In the genomic region with DNA sequence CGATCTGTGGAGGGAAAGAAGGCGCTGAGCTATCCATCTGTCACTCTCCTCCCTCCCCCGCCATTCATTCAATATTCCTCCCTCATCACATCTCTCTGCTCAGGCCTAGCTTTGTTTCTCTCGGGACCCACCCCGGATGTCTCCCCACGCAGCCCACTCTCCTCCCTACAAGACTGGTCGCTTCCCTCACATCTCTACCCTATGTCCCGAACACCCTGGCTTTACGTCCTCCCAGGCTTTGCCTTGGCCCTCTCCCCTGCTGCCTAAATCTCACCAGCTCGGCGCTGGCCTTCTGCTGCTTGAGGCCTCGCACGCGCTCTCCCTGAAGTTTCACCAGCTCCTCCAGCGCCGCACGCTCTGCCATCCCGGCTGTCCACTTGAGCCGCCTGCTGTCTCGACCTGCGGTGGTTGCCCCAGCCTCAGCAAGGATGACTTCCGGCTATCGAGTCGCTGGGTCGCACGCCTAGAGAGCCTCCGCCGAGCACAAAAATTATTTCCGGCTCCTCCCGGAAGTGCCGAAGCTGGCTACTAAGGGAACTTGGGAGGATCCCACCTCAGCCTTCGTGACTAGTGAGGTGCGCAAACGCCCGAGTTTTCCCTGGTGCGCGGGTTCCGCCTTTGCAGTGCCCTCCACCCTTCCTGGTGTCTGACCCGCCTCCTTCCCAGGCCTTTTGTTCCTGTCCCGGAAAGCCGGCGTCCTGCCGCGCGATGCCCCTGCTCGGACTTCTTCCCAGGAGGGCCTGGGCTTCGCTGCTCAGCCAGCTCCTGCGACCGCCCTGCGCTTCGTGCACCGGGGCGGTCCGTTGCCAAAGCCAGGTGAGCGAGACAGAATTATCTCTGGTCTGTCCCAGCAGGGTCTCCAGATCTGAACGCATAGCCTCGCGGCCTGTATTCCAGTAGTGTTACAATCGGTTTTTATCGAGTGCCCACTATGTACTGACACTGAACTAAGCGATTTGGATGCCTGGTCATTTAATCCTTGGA, we compare ENCODE assay signal across 8 cellular contexts. TPM values are rescaled to one million over a fixed set of nuclear protein-coding genes. Genes with fewer than 3 reads are reported as not detected.
DNase-seq lines count a peak whose midpoint lies in the region; ATAC-seq, FAIRE-seq and TF ChIP-seq lines count a peak whose summit lies in the region.

A gene with protein sequence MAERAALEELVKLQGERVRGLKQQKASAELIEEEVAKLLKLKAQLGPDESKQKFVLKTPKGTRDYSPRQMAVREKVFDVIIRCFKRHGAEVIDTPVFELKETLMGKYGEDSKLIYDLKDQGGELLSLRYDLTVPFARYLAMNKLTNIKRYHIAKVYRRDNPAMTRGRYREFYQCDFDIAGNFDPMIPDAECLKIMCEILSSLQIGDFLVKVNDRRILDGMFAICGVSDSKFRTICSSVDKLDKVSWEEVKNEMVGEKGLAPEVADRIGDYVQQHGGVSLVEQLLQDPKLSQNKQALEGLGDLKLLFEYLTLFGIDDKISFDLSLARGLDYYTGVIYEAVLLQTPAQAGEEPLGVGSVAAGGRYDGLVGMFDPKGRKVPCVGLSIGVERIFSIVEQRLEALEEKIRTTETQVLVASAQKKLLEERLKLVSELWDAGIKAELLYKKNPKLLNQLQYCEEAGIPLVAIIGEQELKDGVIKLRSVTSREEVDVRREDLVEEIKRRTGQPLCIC (minus strand): TSS at position 430 of the 984 bp plus-strand sequence. CDS start 66 bp downstream, at position 364.
A gene with protein sequence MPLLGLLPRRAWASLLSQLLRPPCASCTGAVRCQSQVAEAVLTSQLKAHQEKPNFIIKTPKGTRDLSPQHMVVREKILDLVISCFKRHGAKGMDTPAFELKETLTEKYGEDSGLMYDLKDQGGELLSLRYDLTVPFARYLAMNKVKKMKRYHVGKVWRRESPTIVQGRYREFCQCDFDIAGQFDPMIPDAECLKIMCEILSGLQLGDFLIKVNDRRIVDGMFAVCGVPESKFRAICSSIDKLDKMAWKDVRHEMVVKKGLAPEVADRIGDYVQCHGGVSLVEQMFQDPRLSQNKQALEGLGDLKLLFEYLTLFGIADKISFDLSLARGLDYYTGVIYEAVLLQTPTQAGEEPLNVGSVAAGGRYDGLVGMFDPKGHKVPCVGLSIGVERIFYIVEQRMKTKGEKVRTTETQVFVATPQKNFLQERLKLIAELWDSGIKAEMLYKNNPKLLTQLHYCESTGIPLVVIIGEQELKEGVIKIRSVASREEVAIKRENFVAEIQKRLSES (plus strand): TSS at position 515 of the 984 bp plus-strand sequence. CDS start 194 bp downstream, at position 709.

- peak within 1 kb of the TSS; percentile 94 for H3K4me2 ChIP-seq in OCI-LY3 (ENCODE audit: low read length)
- H3K4me2 ChIP-seq in endothelial cell of umbilical vein (ENCODE audit: insufficient read depth, low read length): peak within 1 kb of the TSS; percentile 98

- intact Hi-C loops in Calu3 (cut with micrococcal nuclease; ENCODE audit: unreplicated experiment) (loop anchor here (1.0 kb wide), 1 partner anchor 27 kb away; a partner anchor contains a TSS), endothelial cell of umbilical vein (cut with micrococcal nuclease) (loop anchor here (1.0 kb wide), 6 partner anchors 9 to 127 kb away; a partner anchor contains a TSS)

- peaks cover 39% of the 10 kb centered on the region for H3K79me2 ChIP-seq in OCI-LY3 (ENCODE audit: low read length)
- peaks cover 41% of the 10 kb centered on the region for H3K79me2 ChIP-seq in endothelial cell of umbilical vein (ENCODE audit: control insufficient read depth, insufficient read depth, low read length)

- dilution Hi-C loops in endothelial cell of umbilical vein (cut with MboI; ENCODE audit: extremely low pct_ligation_motif_present, low sequenced_read_pairs): no loop called here

- peaks cover 52% of the 10 kb centered on the region for H3K36me3 Mint-ChIP-seq in Calu3 (ENCODE audit: insufficient read depth, unreplicated experiment)

- H3K9me1 ChIP-seq in endothelial cell of umbilical vein (replicated peaks; ENCODE audit: control insufficient read depth, extremely low read depth, insufficient read depth, low read length): no peaks in the 10 kb centered on the region

- TF ChIP-seq POLR2A in endothelial cell of umbilical vein (IDR thresholded peaks at IDR 0.05; ENCODE audit: low read depth, low read length): peak; percentile 90

- no peaks in the 10 kb centered on the region for H3K4me1 Mint-ChIP-seq in Calu3 (ENCODE audit: low read depth, unreplicated experiment)

- peak; percentile 98 for ATAC-seq in GM21423 (IDR thresholded peaks at IDR 0.05; ENCODE audit: unreplicated experiment)

- no TSS peak for BruUV-seq in Calu3 (replicated peaks; lab: Mats Ljungman, UMichigan)
- no TSS peak for BruUV-seq in endothelial cell of umbilical vein (replicated peaks; lab: Mats Ljungman, UMichigan)

- peak within 1 kb of the TSS; percentile 77 for H3K27ac ChIP-seq in HUES6 (ENCODE audit: low read depth, low read length)
- peak within 1 kb of the TSS; percentile 44 for H3K27ac ChIP-seq in OCI-LY3 (ENCODE audit: low read length)
- H3K27ac ChIP-seq in endothelial cell of umbilical vein (ENCODE audit: insufficient read depth, low read depth, low read length): peak within 1 kb of the TSS; percentile 72

- H3K9ac ChIP-seq in HUES6 (ENCODE audit: low read length): peak within 1 kb of the TSS; percentile 92
- peak within 1 kb of the TSS; percentile 89 for H3K9ac ChIP-seq in OCI-LY3 (ENCODE audit: low read length)
- peak within 1 kb of the TSS; percentile 96 for H3K9ac ChIP-seq in endothelial cell of umbilical vein (replicated peaks; ENCODE audit: extremely low read depth, insufficient read depth, low read length)

- H3K27ac Mint-ChIP-seq in Calu3 (ENCODE audit: unreplicated experiment): peak within 1 kb of the TSS; percentile 73

- H3K27me3 ChIP-seq in HUES6 (ENCODE audit: control insufficient read depth, insufficient read depth, low read length): no peaks in the 10 kb centered on the region
- no peaks in the 10 kb centered on the region for H3K27me3 ChIP-seq in OCI-LY3 (ENCODE audit: low read depth, low read length)
- no peaks in the 10 kb centered on the region for H3K27me3 ChIP-seq in endothelial cell of umbilical vein (ENCODE audit: control insufficient read depth in 2 of 2, insufficient read depth in 2 of 2, low read length in 2 of 2)

- FAIRE-seq in endothelial cell of umbilical vein (lab: Jason Lieb, UNC): peak; percentile 91

- TF ChIP-seq CTCF in Calu3 (IDR thresholded peaks at IDR 0.05; ENCODE audit: unreplicated experiment): no peak
- TF ChIP-seq CTCF in OCI-LY3 (IDR thresholded peaks at IDR 0.05; ENCODE audit: low read depth, low read length): no peak
- TF ChIP-seq CTCF in endothelial cell of umbilical vein (IDR thresholded peaks at IDR 0.05; ENCODE audit: extremely low read depth in 1 of 2, insufficient read depth in 1 of 2, low read depth in 1 of 2, low read length in 2 of 2): no peak

- CTCF ChIA-PET in Calu3 (lab: Charles Lee): interaction anchor here (0.5 to 1.8 kb wide), 9 partner anchors 9 to 873 kb away, joined by 3 to 9 read pairs (median 4); a partner anchor contains a TSS
- CTCF ChIA-PET in endothelial cell of umbilical vein (lab: Charles Lee): interaction anchor here (0.9 to 1.5 kb wide), 12 partner anchors 9 to 318 kb away, joined by 3 to 9 read pairs (median 3); a partner anchor contains a TSS

- H3K27me3 Mint-ChIP-seq in Calu3 (ENCODE audit: unreplicated experiment): no peaks in the 10 kb centered on the region

- peak within 1 kb of the TSS; percentile 92 for H3K4me3 ChIP-seq in HUES6 (ENCODE audit: low read depth, low read length)
- peak within 1 kb of the TSS; percentile 98 for H3K4me3 ChIP-seq in OCI-LY3 (ENCODE audit: low read length)
- H3K4me3 ChIP-seq in endothelial cell of umbilical vein (replicated peaks in 1 of 3; ENCODE audit: insufficient read depth in 1 of 3, low read depth in 1 of 3, low read length in 3 of 3): peak within 1 kb of the TSS; percentile 80 to 90 (median 82)

- H3K36me3 ChIP-seq in HUES6 (ENCODE audit: control insufficient read depth, insufficient read depth, low read length) (peaks cover 39% of the 10 kb centered on the region), OCI-LY3 (replicated peaks; ENCODE audit: low read depth, low read length) (peaks cover 8% of the 10 kb centered on the region), endothelial cell of umbilical vein (ENCODE audit: control insufficient read depth in 2 of 2, extremely low read depth in 1 of 2, insufficient read depth in 2 of 2, low read length in 2 of 2) (peaks cover 21 to 23% of the 10 kb centered on the region in 2 experiments)

- no peaks in the 10 kb centered on the region for H4K20me1 ChIP-seq in OCI-LY3 (ENCODE audit: insufficient read depth, low read length)
- no peaks in the 10 kb centered on the region for H4K20me1 ChIP-seq in endothelial cell of umbilical vein (replicated peaks; ENCODE audit: control insufficient read depth, extremely low read depth, insufficient read depth, low read length)

- DNase-seq in Calu3: peak; percentile 93
- peak; percentile 65 for DNase-seq in activated T-cell treated with anti-CD3 and anti-CD28 coated beads for 1 hour (ENCODE audit: low read depth)
- DNase-seq in endothelial cell of umbilical vein (ENCODE audit: low read depth, low spot score): peak; percentile 94
- peak; percentile 94 for DNase-seq in midbrain (lab: John Stamatoyannopoulos, UW)
- DNase-seq in stimulated activated CD8-positive, alpha-beta memory T cell treated with anti-CD3 and anti-CD28 coated beads, Interleukin-2, amount 100 ng/mL, for 1 hour (ENCODE audit: low read depth in 2 of 2): peak; percentile 67 to 69

- peak within 1 kb of the TSS; percentile 93 for H3K4me3 Mint-ChIP-seq in Calu3 (ENCODE audit: low read depth, unreplicated experiment)

- peaks cover 5% of the 10 kb centered on the region for H3K4me1 ChIP-seq in HUES6 (ENCODE audit: control insufficient read depth, insufficient read depth, low read length)
- peaks cover 10% of the 10 kb centered on the region for H3K4me1 ChIP-seq in OCI-LY3 (ENCODE audit: low read length)
- peaks cover 13% of the 10 kb centered on the region for H3K4me1 ChIP-seq in endothelial cell of umbilical vein (ENCODE audit: control insufficient read depth, extremely low read depth, insufficient read depth, low read length)

- POLR2A ChIA-PET in endothelial cell of umbilical vein (lab: Charles Lee): interaction anchor here (0.8 to 1.8 kb wide), 6 partner anchors 9 to 241 kb away, joined by 3 to 9 read pairs (median 4); a partner anchor contains a TSS

- H2AFZ ChIP-seq in OCI-LY3 (ENCODE audit: low read depth, low read length) (peak within 1 kb of the TSS; percentile 82), endothelial cell of umbilical vein (ENCODE audit: low read depth, low read length) (peak within 1 kb of the TSS; percentile 66)

- no peaks in the 10 kb centered on the region for H3K9me3 Mint-ChIP-seq in Calu3 (ENCODE audit: low read depth, unreplicated experiment)

- no peaks in the 10 kb centered on the region for H3K9me3 ChIP-seq in HUES6 (ENCODE audit: control insufficient read depth, insufficient read depth, low read depth, low read length)
- H3K9me3 ChIP-seq in OCI-LY3 (ENCODE audit: insufficient read depth, low read length): no peaks in the 10 kb centered on the region
- H3K9me3 ChIP-seq in endothelial cell of umbilical vein (replicated peaks; ENCODE audit: control insufficient read depth, insufficient read depth, low read length): no peaks in the 10 kb centered on the region

RNA-seq across cellular contexts. Expression of the first gene that starts in this region (rescaled TPM):
- 75.8 and 79.9 TPM in 2 replicates for total RNA-seq in Calu3 (2022)
- 104 and 105 TPM in 2 replicates for total RNA-seq in endothelial cell of umbilical vein
- polyA plus RNA-seq in endothelial cell of umbilical vein: 56.0 and 65.2 TPM in 2 replicates
- 81.8 and 90.1 TPM in 2 replicates for polyA plus RNA-seq in endothelial cell of umbilical vein (2011; cell fraction: cytosol; rRNA removed)
- 117 and 138 TPM in 2 replicates for polyA plus RNA-seq in endothelial cell of umbilical vein (2011; cell fraction: nucleus; rRNA removed)
- polyA plus RNA-seq in endothelial cell of umbilical vein (2012): 89.4 and 110 TPM in 2 replicates
- polyA minus RNA-seq in endothelial cell of umbilical vein: 79.7 and 81.8 TPM in 2 replicates
- polyA minus RNA-seq in endothelial cell of umbilical vein (2011; cell fraction: cytosol; rRNA and poly(A)+ RNA removed): 34.8 TPM
- 27.0 and 39.3 TPM in 2 replicates for polyA minus RNA-seq in endothelial cell of umbilical vein (2011; cell fraction: nucleus; rRNA and poly(A)+ RNA removed)

RNA-seq across cellular contexts. Expression of the second gene that starts in this region (rescaled TPM):
- total RNA-seq in Calu3 (2022): 45.1 TPM in 2 replicates
- 29.6 and 31.7 TPM in 2 replicates for total RNA-seq in endothelial cell of umbilical vein
- polyA plus RNA-seq in endothelial cell of umbilical vein: 19.9 and 23.6 TPM in 2 replicates
- 23.0 and 23.3 TPM in 2 replicates for polyA plus RNA-seq in endothelial cell of umbilical vein (2011; cell fraction: cytosol; rRNA removed)
- polyA plus RNA-seq in endothelial cell of umbilical vein (2011; cell fraction: nucleus; rRNA removed): 71.7 and 80.6 TPM in 2 replicates
- polyA plus RNA-seq in endothelial cell of umbilical vein (2012): 24.4 and 29.1 TPM in 2 replicates
- 27.9 and 30.0 TPM in 2 replicates for polyA minus RNA-seq in endothelial cell of umbilical vein
- polyA minus RNA-seq in endothelial cell of umbilical vein (2011; cell fraction: cytosol; rRNA and poly(A)+ RNA removed): 14.3 TPM
- polyA minus RNA-seq in endothelial cell of umbilical vein (2011; cell fraction: nucleus; rRNA and poly(A)+ RNA removed): 50.2 and 57.1 TPM in 2 replicates

Comparison
In these comparisons a context has a peak if more than half of its experiments do, and no peak if none do; other contexts are left out.
1. Peak in every context shown above with its lines: DNase-seq, ATAC-seq, H3K4me3 ChIP-seq and H3K27ac ChIP-seq.